ENCODE assay signal across 28 cellular contexts in genomic region chr2:94958245-94958644, GRCh38.
"Had no signal": no experiment of that assay in that cellular context is flagged by ENCODE, and none has a peak within 500 bp of the region (broad histone marks: within the 10 kb centered on the region; RNA-seq: fewer than 3 reads in every experiment).

No MANE protein-coding gene starts in this region.

- H3K27ac ChIP-seq: colonic mucosa, coronary artery, dorsolateral prefrontal cortex, epithelial cell of prostate, esophagus muscularis mucosa, esophagus squamous epithelium, foreskin keratinocyte, gastrocnemius medialis, gastroesophageal sphincter, heart left ventricle, heart right ventricle had no signal

- H3K9me3 ChIP-seq: colonic mucosa, esophagus muscularis mucosa, esophagus squamous epithelium, gastrocnemius medialis, gastroesophageal sphincter, heart left ventricle, heart right ventricle had no signal

- H3K4me1 ChIP-seq: colonic mucosa, esophagus muscularis mucosa, esophagus squamous epithelium, foreskin keratinocyte, gastrocnemius medialis, gastroesophageal sphincter, heart left ventricle, heart right ventricle had no signal

- H3K36me3 ChIP-seq: colonic mucosa, esophagus muscularis mucosa, esophagus squamous epithelium, gastrocnemius medialis, gastroesophageal sphincter, heart left ventricle, heart right ventricle had no signal

- DNase-seq: colonic mucosa; cortex of kidney; dermis blood vessel endothelial cell; dorsolateral prefrontal cortex; effector CD4-positive, alpha-beta T cell; effector CD8-positive, alpha-beta T cell; effector memory CD4-positive, alpha-beta T cell; effector memory CD8-positive, alpha-beta T cell; endodermal cell; erythroblast; esophagus squamous epithelium; foreskin fibroblast; foreskin keratinocyte; foreskin melanocyte; gastrocnemius medialis; glutamatergic neuron; head of caudate nucleus; heart left ventricle; heart right ventricle had no signal

- H3K27me3 ChIP-seq: colonic mucosa had no signal

- ATAC-seq: effector memory CD8-positive, alpha-beta T cell; esophagus mucosa; foreskin keratinocyte; gastrocnemius medialis; gastroesophageal sphincter; heart left ventricle; heart right ventricle had no signal

- FAIRE-seq: colon, endometrium, endothelial cell of umbilical vein, frontal cortex had no signal

- H3K4me3 ChIP-seq: colonic mucosa, coronary artery, dorsolateral prefrontal cortex, esophagus muscularis mucosa, esophagus squamous epithelium, gastrocnemius medialis, gastroesophageal sphincter, heart left ventricle, heart right ventricle had no signal
